8 cellular contexts compared by ENCODE assay signal in the genomic region with DNA sequence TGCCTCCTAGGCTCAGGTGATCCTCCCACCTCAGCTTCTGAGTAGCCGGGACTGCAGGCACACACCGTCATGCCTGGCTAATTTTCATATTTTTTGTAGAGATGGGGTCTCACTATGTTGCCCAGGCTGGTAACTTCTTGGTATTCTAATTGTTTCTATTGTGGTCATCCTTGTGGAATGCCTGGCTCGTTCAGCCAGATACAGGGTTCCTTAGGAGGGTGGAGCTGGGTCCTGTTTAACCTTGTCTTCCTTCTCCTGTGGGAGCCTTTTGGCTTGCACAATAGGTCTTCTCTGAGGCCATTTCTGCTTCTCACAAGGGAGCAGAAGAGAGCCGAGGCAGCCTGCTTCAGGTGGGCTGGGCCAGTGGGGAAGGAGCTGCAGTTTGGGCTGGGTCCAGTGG. TPM values are rescaled to one million over a fixed set of nuclear protein-coding genes. Genes with fewer than 3 reads are reported as not detected.
DNase-seq lines count a peak whose midpoint lies in the region; ATAC-seq and TF ChIP-seq lines count a peak whose summit lies in the region.

No MANE protein-coding gene starts in this region.

- peaks cover 91% of the 10 kb centered on the region for H3K36me3 Mint-ChIP-seq in activated B cell treated with CpG ODN at 0.5 μM for 24 hours (ENCODE audit: low read depth)

- H3K27me3 Mint-ChIP-seq in activated B cell treated with CpG ODN at 0.5 μM for 24 hours: no peaks in the 10 kb centered on the region

- no peaks in the 10 kb centered on the region for H3K9me3 ChIP-seq in prostate gland

- H3K4me3 Mint-ChIP-seq in activated B cell treated with CpG ODN at 0.5 μM for 24 hours: no peak overlapping the region

- peaks cover 50% of the 10 kb centered on the region for H3K4me1 Mint-ChIP-seq in activated B cell treated with CpG ODN at 0.5 μM for 24 hours

- TF ChIP-seq CTCF in activated B cell treated with CpG ODN at 0.5 μM for 24 hours (IDR thresholded peaks at IDR 0.05): no peak
- TF ChIP-seq CTCF in foreskin fibroblast (IDR thresholded peaks at IDR 0.05; ENCODE audit: low read depth, low read length): no peak
- no peak for TF ChIP-seq CTCF in prostate gland (IDR thresholded peaks at IDR 0.05)
- TF ChIP-seq CTCF in lower leg skin (IDR thresholded peaks at IDR 0.05): no peak

- ATAC-seq in activated B cell treated with CpG ODN at 0.5 μM for 24 hours (ENCODE audit: low read depth) (no peak), GM21529 (IDR thresholded peaks at IDR 0.05; ENCODE audit: unreplicated experiment) (no peak)

- CTCF ChIA-PET in activated B cell treated with CpG ODN at 0.5 μM for 24 hours (lab: Charles Lee): interaction anchor here (1.4 to 1.7 kb wide), 2 partner anchors 13 to 38 kb away, joined by 3 to 5 read pairs; no protein-coding TSS in a partner anchor

- intact Hi-C loops in activated B cell treated with CpG ODN at 0.5 μM for 24 hours (cut with micrococcal nuclease): no loop called here
- intact Hi-C loops in prostate gland (cut with DNase I): no loop called here
- intact Hi-C loops in lower leg skin (cut with DNase I; ENCODE audit: low total_unique reads): no loop called here

- TF ChIP-seq POLR2A in prostate gland (IDR thresholded peaks at IDR 0.05) (no peak), lower leg skin (IDR thresholded peaks at IDR 0.05) (no peak)

- H3K27ac Mint-ChIP-seq in activated B cell treated with CpG ODN at 0.5 μM for 24 hours: peak overlapping the region; percentile 61

- H3K4me1 ChIP-seq in prostate gland (replicated peaks): no peaks in the 10 kb centered on the region

- H3K4me3 ChIP-seq in foreskin fibroblast (ENCODE audit: low read depth in 1 of 2, low read length in 2 of 2) (no peak overlapping the region), prostate gland (no peak overlapping the region), lower leg skin (ENCODE audit: low read depth, poor library complexity, severe bottlenecking) (no peak overlapping the region)

- peaks cover 0 to 13% of the 10 kb centered on the region in 2 donors for H3K36me3 ChIP-seq in prostate gland

- WGBS in prostate gland: 56% methylated on average over 4 of the region's 4 CpGs
- WGBS in lower leg skin, 2 donors: 53 to 67% methylated on average over 4 of the region's 4 CpGs

- no peaks in the 10 kb centered on the region for H3K27me3 ChIP-seq in prostate gland (replicated peaks; ENCODE audit: insufficient read depth)

- no peaks in the 10 kb centered on the region for H3K9me3 Mint-ChIP-seq in activated B cell treated with CpG ODN at 0.5 μM for 24 hours

- DNase-seq in EL (peak; percentile 83), activated B cell treated with CpG ODN at 0.5 μM for 24 hours (no peak), foreskin fibroblast (peak; percentile 64 to 77), prostate gland (ENCODE audit: low spot score) (no peak), lower leg skin (ENCODE audit: low spot score in 2 of 2) (no peak), RPMI8226 (no peak), activated gamma-delta T cell (lab: John Stamatoyannopoulos, UW) (no peak)

- H3K27ac ChIP-seq in prostate gland: peak overlapping the region; percentile 55 to 65

- POLR2A ChIA-PET in activated B cell treated with CpG ODN at 0.5 μM for 24 hours (lab: Charles Lee): interaction anchor here (0.8 to 4.0 kb wide), 2 partner anchors 11 to 37 kb away, joined by 3 to 19 read pairs; no protein-coding TSS in a partner anchor

RNA-seq across cellular contexts. Expression of gene PLEKHO2, which starts 15.7 kb away (rescaled TPM):
- total RNA-seq in activated B cell treated with CpG ODN at 0.5 μM for 24 hours (36.5 and 38.1 TPM in 2 replicates), prostate gland (10 to 100 TPM in 1 of 2 donors, 1 to 10 TPM in 1; 8.6 to 31.8 TPM), lower leg skin (10 to 100 TPM in 1 of 4 donors, 1 to 10 TPM in 3; 5.7 to 15.6 (median 7.3) TPM)

RNA-seq across cellular contexts. Expression of gene PIF1, which starts 32.0 kb away (rescaled TPM):
- 3.3 and 5.5 TPM in 2 replicates for total RNA-seq in activated B cell treated with CpG ODN at 0.5 μM for 24 hours
- 1 to 10 TPM in 1 of 2 donors, under 1 TPM in 1; 0.82 to 9.8 TPM for total RNA-seq in prostate gland
- total RNA-seq in lower leg skin: 1 to 10 TPM in 3 of 4 donors, under 1 TPM in 1; 0.25 to 2.5 (median 1.7) TPM

RNA-seq across cellular contexts. Expression of gene ANKDD1A, which starts 54.3 kb away (rescaled TPM):
- 3.7 and 3.9 TPM in 2 replicates for total RNA-seq in activated B cell treated with CpG ODN at 0.5 μM for 24 hours
- 10 to 100 TPM in 1 of 2 donors, 1 to 10 TPM in 1; 3.3 to 23.9 TPM for total RNA-seq in prostate gland
- 1 to 10 TPM; 1.3 to 2.8 (median 1.7) TPM for total RNA-seq in lower leg skin

Comparison
In these comparisons a context has a peak if more than half of its experiments do, and no peak if none do; other contexts are left out.
1. DNase-seq: peak in EL (single experiment) and foreskin fibroblast (2 of 2); none in activated B cell treated with CpG ODN at 0.5 μM for 24 hours (single experiment), prostate gland (single experiment), lower leg skin (0 of 2), RPMI8226 (single experiment) and activated gamma-delta T cell (single experiment).